18 cellular contexts compared by ENCODE assay signal in genomic region chr12:29561736-29562135, GRCh38.
DNase-seq lines count a peak whose midpoint lies in the region; ATAC-seq, FAIRE-seq and TF ChIP-seq lines count a peak whose summit lies in the region.
"Had no signal": no experiment of that assay in that cellular context is flagged by ENCODE, and none has a peak within 500 bp of the region (broad histone marks: within the 10 kb centered on the region; RNA-seq: fewer than 3 reads in every experiment).

No MANE protein-coding gene starts in this region.

- in situ Hi-C loops in IMR-90 (cut with MboI; ENCODE audit: low sequenced_read_pairs) = no loop called here

- TF ChIP-seq RAD21 in IMR-90 (IDR thresholded peaks at IDR 0.05; ENCODE audit: low read length) = no peak

- no peak overlapping the region for H4K8ac ChIP-seq in IMR-90 (ENCODE audit: low read depth in 2 of 2, low read length in 2 of 2)

- no peak overlapping the region for H3K56ac ChIP-seq in IMR-90 (ENCODE audit: extremely low read depth, insufficient read depth, low read length)

- no TSS peak for BruUV-seq in IMR-90 (replicated peaks; lab: Mats Ljungman, UMichigan)

- H3K14ac ChIP-seq in IMR-90 (replicated peaks; ENCODE audit: low read depth, low read length) = no peak overlapping the region; the same call in 1 of the 2 replicates

- H3K36me3 ChIP-seq in IMR-90 (ENCODE audit: control insufficient read depth, insufficient read depth, low read length) = peaks cover 17% of the 10 kb centered on the region; the same call in 1 of the 2 replicates
- peaks cover 0 to 4% of the 10 kb centered on the region in 2 donors for H3K36me3 ChIP-seq in muscle layer of duodenum (ENCODE audit: control insufficient read depth in 1 of 2, insufficient read depth in 2 of 2, low read length in 2 of 2)
- no peaks in the 10 kb centered on the region for H3K36me3 ChIP-seq in suprapubic skin
- H3K36me3 ChIP-seq in body of pancreas (replicated peaks in 1 of 2; ENCODE audit: insufficient read depth in 1 of 2, low read depth in 2 of 2) = no peaks in the 10 kb centered on the region
- H3K36me3 ChIP-seq: MG63, Peyer's patch, WERI-Rb-1 had no signal

- no peaks in the 10 kb centered on the region for H4K20me1 ChIP-seq in IMR-90 (ENCODE audit: insufficient read depth, low read length)

- H3K9me3 ChIP-seq in IMR-90 (ENCODE audit: control insufficient read depth, insufficient read depth, low read length) (no peaks in the 10 kb centered on the region), muscle layer of duodenum (ENCODE audit: control insufficient read depth in 1 of 2, low read length in 2 of 2) (no peaks in the 10 kb centered on the region), suprapubic skin (no peaks in the 10 kb centered on the region), body of pancreas (no peaks in the 10 kb centered on the region)
- H3K9me3 ChIP-seq: Peyer's patch, testis had no signal

- TF ChIP-seq CTCF in IMR-90 (conservative IDR thresholded peaks at IDR 0.05; ENCODE audit: low read depth, low read length) (no peak), suprapubic skin (IDR thresholded peaks at IDR 0.05) (no peak), body of pancreas (IDR thresholded peaks at IDR 0.05) (no peak)

- CTCF ChIA-PET in IMR-90 (lab: Yijun Ruan, JAX) = interaction anchor here (1.6 kb wide), 1 partner anchor 11 kb away, joined by 3 read pairs; no protein-coding TSS in a partner anchor

- H3K9ac ChIP-seq in IMR-90 (ENCODE audit: low read depth, low read length) = no peak overlapping the region

- H3K27ac ChIP-seq in IMR-90 (ENCODE audit: insufficient read depth, low read length) (peak overlapping the region; percentile 25; the same call in 1 of the 2 replicates), muscle layer of duodenum (ENCODE audit: low read length) (peak overlapping the region; percentile 53), suprapubic skin (peak overlapping the region; percentile 78), body of pancreas (peak overlapping the region in 2 of 4 donors; percentile 16 to 26)
- H3K27ac ChIP-seq: WERI-Rb-1 had no signal

- H4K5ac ChIP-seq in IMR-90 (ENCODE audit: low read depth, low read length) = no peak overlapping the region

- peak overlapping the region; percentile 59; the same call in 1 of the 2 replicates for H3K4ac ChIP-seq in IMR-90 (ENCODE audit: low read depth, low read length)

- H3K9me1 ChIP-seq in IMR-90 (ENCODE audit: insufficient read depth, low read length) = peaks cover 18% of the 10 kb centered on the region

- TF ChIP-seq POLR2A in IMR-90 (IDR thresholded peaks at IDR 0.05; ENCODE audit: low read depth, low read length) = no peak
- TF ChIP-seq POLR2A in suprapubic skin (IDR thresholded peaks at IDR 0.05) = no peak
- TF ChIP-seq POLR2A in body of pancreas (IDR thresholded peaks at IDR 0.05) = no peak

- peak overlapping the region; percentile 88; the same call in 1 of the 2 replicates for H2BK120ac ChIP-seq in IMR-90 (ENCODE audit: low read depth, low read length)

- H3K79me1 ChIP-seq in IMR-90 (ENCODE audit: low read depth in 1 of 2, low read length in 2 of 2) = peaks cover 0 to 4% of the 10 kb centered on the region in 2 experiments; a peak in 1 of 4 replicates

- H3K4me1 ChIP-seq in IMR-90 (ENCODE audit: control insufficient read depth, insufficient read depth, low read length) = peaks cover 11% of the 10 kb centered on the region
- H3K4me1 ChIP-seq in muscle layer of duodenum (ENCODE audit: control insufficient read depth in 1 of 2, insufficient read depth in 2 of 2, low read length in 2 of 2) = peaks cover 6 to 9% of the 10 kb centered on the region in 2 donors
- peaks cover 22% of the 10 kb centered on the region for H3K4me1 ChIP-seq in suprapubic skin
- no peaks in the 10 kb centered on the region for H3K4me1 ChIP-seq in body of pancreas

- H2BK20ac ChIP-seq in IMR-90 (ENCODE audit: low read depth, low read length) = peak overlapping the region; percentile 58; the same call in 1 of the 2 replicates

- H3K18ac ChIP-seq in IMR-90 (ENCODE audit: low read depth, low read length) = no peak overlapping the region

- POLR2A ChIA-PET in IMR-90 (lab: Charles Lee; ENCODE audit: unreplicated experiment) = interaction anchor here (0.5 to 0.6 kb wide), 2 partner anchors 12 to 1241 kb away, joined by 3 read pairs; no protein-coding TSS in a partner anchor

- intact Hi-C loops in IMR-90 (cut with micrococcal nuclease) = no loop called here
- intact Hi-C loops in body of pancreas (cut with DNase I) = no loop called here

- no peak for DNase-seq in IMR-90
- no peak for DNase-seq in suprapubic skin (ENCODE audit: low spot score in 2 of 2)
- no peak for DNase-seq in RKO (ENCODE audit: low spot score)
- no peak for DNase-seq in NCI-H1436 treated with DMSO at 0.1 percent for 48 hours (lab: John Stamatoyannopoulos, UW)
- DNase-seq in body of pancreas = no peak
- DNase-seq: activated effector memory CD4-positive, alpha-beta T cell treated with anti-CD3 and anti-CD28 coated beads, Interleukin-2, amount 50 U/mL, for 16 hours; effector CD8-positive, alpha-beta T cell; immature natural killer cell; NCI-H2029; Peyer's patch; posterior cingulate gyrus; testis; WERI-Rb-1 had no signal

- H2AFZ ChIP-seq in IMR-90 (replicated peaks; ENCODE audit: low read length, poor library complexity) = no peak overlapping the region

- H3K27me3 ChIP-seq in IMR-90 (ENCODE audit: control insufficient read depth, insufficient read depth, low read length) = no peaks in the 10 kb centered on the region
- no peaks in the 10 kb centered on the region for H3K27me3 ChIP-seq in muscle layer of duodenum (ENCODE audit: low read depth, low read length)
- H3K27me3 ChIP-seq in suprapubic skin = no peaks in the 10 kb centered on the region
- no peaks in the 10 kb centered on the region for H3K27me3 ChIP-seq in body of pancreas
- H3K27me3 ChIP-seq: MG63, Peyer's patch, testis had no signal

- no peak overlapping the region for H4K91ac ChIP-seq in IMR-90 (ENCODE audit: insufficient read depth, low read depth, low read length)

- dilution Hi-C loops in IMR-90 (cut with HindIII; ENCODE audit: low sequenced_read_pairs, unreplicated experiment) = no loop called here

- H2BK5ac ChIP-seq in IMR-90 (ENCODE audit: low read depth, low read length, poor library complexity, severe bottlenecking) = peak overlapping the region; percentile 56

- TF ChIP-seq EP300 in suprapubic skin (IDR thresholded peaks at IDR 0.05) = no peak

- H2AK5ac ChIP-seq in IMR-90 (ENCODE audit: low read depth, low read length) = no peak overlapping the region

- ATAC-seq in IMR-90 (ENCODE audit: low read depth) (peak; percentile 22; the same call in 1 of the 2 replicates), body of pancreas (no peak), GM19452 (IDR thresholded peaks at IDR 0.05; ENCODE audit: unreplicated experiment) (no peak)

- no peak overlapping the region for H2AK9ac ChIP-seq in IMR-90 (replicated peaks; ENCODE audit: low read depth, low read length, poor library complexity)

- H3K23ac ChIP-seq in IMR-90 (ENCODE audit: low read depth, low read length) = peak overlapping the region; percentile 13; the same call in 1 of the 2 replicates

- FAIRE-seq in endometrium (lab: Jason Lieb, UNC) = peak; percentile 98
- FAIRE-seq: D721Med had no signal

- H2BK15ac ChIP-seq in IMR-90 (ENCODE audit: low read depth, low read length) = no peak overlapping the region

- peak overlapping the region; percentile 43; the same call in 1 of the 2 replicates for H3K4me2 ChIP-seq in IMR-90 (ENCODE audit: low read depth, low read length)

- no CpG with 5 or more reads among the region's 2 CpGs for WGBS in IMR-90 (ENCODE audit: extremely low coverage in 2 of 2, insufficient read length in 1 of 2), 2 experiments
- 43% methylated on average over 2 of the region's 2 CpGs for WGBS in suprapubic skin
- WGBS in body of pancreas, 2 donors = 12 to 22% methylated on average over 2 of the region's 2 CpGs

- H3K4me3 ChIP-seq in IMR-90 (ENCODE audit: insufficient read depth, low read depth, low read length) (no peak overlapping the region), muscle layer of duodenum (ENCODE audit: low read depth in 1 of 2, low read length in 2 of 2) (no peak overlapping the region), suprapubic skin (no peak overlapping the region), body of pancreas (no peak overlapping the region)
- H3K4me3 ChIP-seq: MG63, Peyer's patch, testis had no signal

TF ChIP-seq in IMR-90, 13 proteins besides CTCF, POLR2A, EP300 and RAD21:
- TF ChIP-seq ELK1 (IDR thresholded peaks at IDR 0.05; ENCODE audit: borderline replicate concordance, low read depth, low read length) (no peak), MAZ (IDR thresholded peaks at IDR 0.05; ENCODE audit: borderline replicate concordance, low read depth, low read length) (no peak), BHLHE40 (IDR thresholded peaks at IDR 0.05; ENCODE audit: low read depth, low read length) (no peak), CEBPB (IDR thresholded peaks at IDR 0.05; ENCODE audit: low read depth, low read length) (no peak), FOS (IDR thresholded peaks at IDR 0.05; ENCODE audit: low read depth, low read length) (no peak), NFE2L2 (IDR thresholded peaks at IDR 0.05; ENCODE audit: low read depth, low read length) (no peak), RCOR1 (IDR thresholded peaks at IDR 0.05; ENCODE audit: insufficient replicate concordance, low read length) (no peak), CHD1 (IDR thresholded peaks at IDR 0.05; ENCODE audit: low read depth, low read length) (no peak), SMC3 (IDR thresholded peaks at IDR 0.05; ENCODE audit: low read depth, low read length) (no peak), RFX5 (IDR thresholded peaks at IDR 0.05; ENCODE audit: low read depth, low read length) (no peak), USF2 (IDR thresholded peaks at IDR 0.05; ENCODE audit: low read depth, low read length) (no peak), MAFK (IDR thresholded peaks at IDR 0.05; ENCODE audit: low read depth, low read length) (no peak), MXI1 (IDR thresholded peaks at IDR 0.05; ENCODE audit: borderline replicate concordance, low read depth, low read length) (no peak)
